ENCODE assay signal across 8 cellular contexts in the genomic region with DNA sequence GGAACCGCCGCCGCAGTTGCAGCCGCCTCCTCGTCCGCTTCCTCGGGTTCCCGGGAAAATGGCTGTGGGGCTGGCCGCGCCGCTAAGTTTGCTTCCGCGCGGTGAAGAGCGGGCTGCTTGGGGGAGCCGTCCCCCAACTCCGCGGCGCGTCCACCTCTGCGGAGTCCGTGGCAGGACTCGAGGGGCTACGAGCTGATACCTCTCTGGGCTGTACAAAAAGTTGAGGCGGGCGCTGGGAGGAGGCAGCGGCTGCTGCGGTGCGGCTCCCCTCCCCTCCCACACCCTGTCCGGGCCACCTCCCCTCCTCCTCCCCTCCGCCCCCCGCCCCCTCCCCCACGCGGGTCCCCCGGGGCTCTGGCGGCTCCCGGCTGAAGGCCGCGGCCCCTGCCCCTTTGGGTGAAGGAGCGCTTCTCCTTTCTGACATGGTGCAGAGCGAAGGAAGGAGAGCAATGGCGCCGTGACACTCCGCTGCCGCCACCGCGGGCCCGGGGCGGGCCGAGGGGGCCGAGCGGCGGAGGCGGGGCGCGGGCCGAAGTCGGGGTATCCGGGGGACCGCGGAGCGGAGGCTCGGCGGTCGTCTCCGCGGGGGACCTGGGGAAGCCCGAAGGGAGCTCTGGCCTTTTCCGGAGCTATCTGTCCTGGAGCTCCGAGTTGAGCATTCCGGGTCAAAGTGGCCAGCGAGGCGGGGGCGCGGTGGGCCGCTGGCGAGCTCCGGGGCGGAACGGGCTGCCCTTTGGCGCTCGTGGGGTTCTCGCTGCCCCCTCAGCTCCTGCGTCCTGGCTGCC. TPM values are rescaled to one million over a fixed set of nuclear protein-coding genes. Genes with fewer than 3 reads are reported as not detected.
A peak's percentile ranks its signal among the peaks of the same experiment; 100 is the strongest.
DNase-seq lines count a peak whose midpoint lies in the region; ATAC-seq and TF ChIP-seq lines count a peak whose summit lies in the region.

No MANE protein-coding gene starts in this region.

- TF ChIP-seq RAD21 in Ishikawa (IDR thresholded peaks at IDR 0.05; ENCODE audit: low read depth): no peak

- H3K36me3 Mint-ChIP-seq in endodermal cell (ENCODE audit: low read depth): peaks cover 38% of the 10 kb centered on the region
- peaks cover 24 to 27% of the 10 kb centered on the region in 2 donors for H3K36me3 Mint-ChIP-seq in stimulated activated naive B cell treated with anti-CD40 and anti-IgM and Interleukin-4, amounts not matched to agents 10 μg/mL and 1 μg/mL and 100 μg/mL, for 72 hours

- peak overlapping the region; percentile 81 for H3K27ac Mint-ChIP-seq in endodermal cell
- peak overlapping the region; percentile 98 for H3K27ac Mint-ChIP-seq in stimulated activated naive B cell treated with anti-CD40 and anti-IgM and Interleukin-4, amounts not matched to agents 10 μg/mL and 1 μg/mL and 100 μg/mL, for 72 hours

- peak; percentile 42 for DNase-seq in SIG-M5 treated with dmso at 0.1 percent for 504 hours (lab: John Stamatoyannopoulos, UW; ENCODE audit: unreplicated experiment)
- no peak for DNase-seq in SIG-M5 (lab: John Stamatoyannopoulos, UW)
- peak; percentile 77 for DNase-seq in activated CD8-positive, alpha-beta memory T cell treated with anti-CD3 and anti-CD28 coated beads for 24 hours
- DNase-seq in endodermal cell: peak; percentile 72
- DNase-seq in stimulated activated naive B cell treated with anti-CD40 and anti-IgM and Interleukin-4, amounts not matched to agents 10 μg/mL and 1 μg/mL and 100 μg/mL, for 72 hours: peak; percentile 50
- DNase-seq in superior temporal gyrus (ENCODE audit: extremely low spot score): no peak

- no peaks in the 10 kb centered on the region for H3K9me3 ChIP-seq in endodermal cell (ENCODE audit: control insufficient read depth, low read length)
- no peaks in the 10 kb centered on the region for H3K9me3 ChIP-seq in mesodermal cell (ENCODE audit: control insufficient read depth, low read length)

- no peak for TF ChIP-seq CTCF in endodermal cell (conservative IDR thresholded peaks at IDR 0.05)

- peak; percentile 35 for ATAC-seq in stimulated activated naive B cell treated with anti-CD40 and anti-IgM and Interleukin-4, amounts not matched to agents 10 μg/mL and 1 μg/mL and 100 μg/mL, for 72 hours (replicated peaks)

- H3K4me3 ChIP-seq in endodermal cell (ENCODE audit: low read length) (peak overlapping the region; percentile 100), mesodermal cell (ENCODE audit: extremely low read depth, insufficient read depth, low read length, poor library complexity, severe bottlenecking) (peak overlapping the region; percentile 86)

- no peaks in the 10 kb centered on the region for H3K27me3 Mint-ChIP-seq in endodermal cell (ENCODE audit: insufficient read depth)
- H3K27me3 Mint-ChIP-seq in stimulated activated naive B cell treated with anti-CD40 and anti-IgM and Interleukin-4, amounts not matched to agents 10 μg/mL and 1 μg/mL and 100 μg/mL, for 72 hours: no peaks in the 10 kb centered on the region

- no peak for TF ChIP-seq EP300 in Ishikawa (IDR thresholded peaks at IDR 0.05; ENCODE audit: borderline replicate concordance)

- H3K9ac ChIP-seq in endodermal cell (ENCODE audit: extremely low read depth, low read length, poor library complexity, severe bottlenecking): peak overlapping the region; percentile 76

- 0% methylated on average over 23 to 73 of the region's 84 CpGs for WGBS in endodermal cell (ENCODE audit: insufficient coverage in 1 of 2, insufficient read length in 1 of 2), 2 experiments
- 0 to 1% methylated on average over 57 to 70 of the region's 84 CpGs for WGBS in mesodermal cell (ENCODE audit: insufficient coverage in 2 of 2), 2 experiments

- H3K36me3 ChIP-seq in endodermal cell (ENCODE audit: control insufficient read depth, insufficient read depth, low read length): peaks cover 41% of the 10 kb centered on the region
- peaks cover 36% of the 10 kb centered on the region for H3K36me3 ChIP-seq in mesodermal cell (ENCODE audit: control insufficient read depth, insufficient read depth, low read length)

- no peaks in the 10 kb centered on the region for H3K27me3 ChIP-seq in endodermal cell (ENCODE audit: control insufficient read depth, insufficient read depth, low read length, poor library complexity, severe bottlenecking)

- H3K4me1 Mint-ChIP-seq in endodermal cell: peaks cover 15% of the 10 kb centered on the region
- peaks cover 10 to 13% of the 10 kb centered on the region in 2 donors for H3K4me1 Mint-ChIP-seq in stimulated activated naive B cell treated with anti-CD40 and anti-IgM and Interleukin-4, amounts not matched to agents 10 μg/mL and 1 μg/mL and 100 μg/mL, for 72 hours

- H3K27ac ChIP-seq in endodermal cell (ENCODE audit: low read depth, low read length): peak overlapping the region; percentile 68
- peak overlapping the region; percentile 81 for H3K27ac ChIP-seq in mesodermal cell (ENCODE audit: low read depth, low read length, severe bottlenecking)

- no peaks in the 10 kb centered on the region for H3K4me1 ChIP-seq in endodermal cell (ENCODE audit: control insufficient read depth, insufficient read depth, low read length)
- no peaks in the 10 kb centered on the region for H3K4me1 ChIP-seq in mesodermal cell (ENCODE audit: control insufficient read depth, insufficient read depth, low read length, poor library complexity, severe bottlenecking)

- no peak overlapping the region for H3K4me3 Mint-ChIP-seq in endodermal cell
- H3K4me3 Mint-ChIP-seq in stimulated activated naive B cell treated with anti-CD40 and anti-IgM and Interleukin-4, amounts not matched to agents 10 μg/mL and 1 μg/mL and 100 μg/mL, for 72 hours: no peak overlapping the region

- no peaks in the 10 kb centered on the region for H3K9me3 Mint-ChIP-seq in endodermal cell
- no peaks in the 10 kb centered on the region for H3K9me3 Mint-ChIP-seq in stimulated activated naive B cell treated with anti-CD40 and anti-IgM and Interleukin-4, amounts not matched to agents 10 μg/mL and 1 μg/mL and 100 μg/mL, for 72 hours

TF ChIP-seq in Ishikawa, 13 proteins besides CTCF, POLR2A, EP300 and RAD21:
- peak; percentile 57; the same call in 1 of the 2 replicates for TF ChIP-seq ZBTB7A (IDR thresholded peaks at IDR 0.05; ENCODE audit: low read depth)
- peak; percentile 36; the same call in 1 of the 2 replicates for TF ChIP-seq TCF12 (IDR thresholded peaks at IDR 0.05; ENCODE audit: low read depth)
- TF ChIP-seq CEBPB (IDR thresholded peaks at IDR 0.05): no peak
- TF ChIP-seq, protein P1, sequence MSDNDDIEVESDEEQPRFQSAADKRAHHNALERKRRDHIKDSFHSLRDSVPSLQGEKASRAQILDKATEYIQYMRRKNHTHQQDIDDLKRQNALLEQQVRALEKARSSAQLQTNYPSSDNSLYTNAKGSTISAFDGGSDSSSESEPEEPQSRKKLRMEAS (IDR thresholded peaks at IDR 0.05): 0 out of 2 replicates have a peak, but pooled peaks have one; percentile 4
TF ChIP-seq in Ishikawa: peak in this region for 3.

RNA-seq across cellular contexts. Expression of a gene that starts 0.7 kb away (rescaled TPM):
- 10 to 100 TPM; 22.1 to 24.5 TPM for total RNA-seq in endodermal cell
- polyA plus RNA-seq in endodermal cell (2013, experiment 1 of 2): 14.7 TPM
- 13.6 TPM for polyA plus RNA-seq in endodermal cell (2013, experiment 2 of 2)
- 16.1 TPM for polyA plus RNA-seq in mesodermal cell (2013, experiment 1 of 2)
- 16.2 TPM for polyA plus RNA-seq in mesodermal cell (2013, experiment 2 of 2)

RNA-seq across cellular contexts. Expression of a gene that starts 54.4 kb away (rescaled TPM):
- 100 to 1,000 TPM; 279 to 291 TPM for total RNA-seq in endodermal cell
- polyA plus RNA-seq in endodermal cell (2013, experiment 1 of 2): 172 TPM
- 166 TPM for polyA plus RNA-seq in endodermal cell (2013, experiment 2 of 2)
- polyA plus RNA-seq in mesodermal cell (2013, experiment 1 of 2): 142 TPM
- polyA plus RNA-seq in mesodermal cell (2013, experiment 2 of 2): 195 TPM

Comparison
In these comparisons a context has a peak if more than half of its experiments do, and no peak if none do; other contexts are left out.
1. DNase-seq: peak in SIG-M5 treated with dmso at 0.1 percent for 504 hours (single experiment), activated CD8-positive, alpha-beta memory T cell treated with anti-CD3 and anti-CD28 coated beads for 24 hours (single experiment), endodermal cell (single experiment) and stimulated activated naive B cell treated with anti-CD40 and anti-IgM and Interleukin-4, amounts not matched to agents 10 μg/mL and 1 μg/mL and 100 μg/mL, for 72 hours (single experiment); none in SIG-M5 (single experiment) and superior temporal gyrus (single experiment).